In the genomic region with DNA sequence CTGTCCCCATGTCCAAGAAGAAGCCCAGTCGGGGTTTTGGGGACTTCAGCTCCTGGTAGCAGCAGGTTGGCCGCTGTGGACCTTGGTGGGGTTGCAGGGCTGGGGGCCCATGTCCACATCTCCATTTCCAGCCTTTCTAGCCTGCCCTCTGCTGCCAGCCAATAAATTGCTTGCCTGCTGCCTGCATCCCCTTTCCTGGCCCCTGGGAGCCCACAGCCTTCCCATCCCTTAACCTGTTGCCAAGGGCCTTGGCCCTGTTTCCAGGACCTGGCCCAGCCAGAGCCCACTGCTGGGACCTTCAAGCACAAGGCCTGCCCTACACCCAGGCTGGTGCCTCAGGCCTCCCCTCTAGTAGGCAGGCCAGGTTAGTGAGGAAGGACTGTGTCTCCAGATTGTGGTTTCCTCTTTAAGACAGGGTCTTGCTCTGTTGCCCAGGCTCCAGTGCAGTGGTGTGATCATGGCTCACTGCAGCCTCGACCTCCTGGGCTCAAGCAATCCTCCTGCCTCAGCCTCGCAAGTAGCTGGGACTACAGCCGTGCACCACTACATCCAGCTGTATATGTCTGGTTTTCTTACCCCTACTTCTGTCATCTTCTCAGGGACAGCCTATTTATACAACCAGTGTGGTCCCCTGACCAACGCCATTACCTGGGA, we compare ENCODE assay signal across 20 cellular contexts. TPM values are rescaled to one million over a fixed set of nuclear protein-coding genes. Genes with fewer than 3 reads are reported as not detected.
DNase-seq lines count a peak whose midpoint lies in the region; ATAC-seq and TF ChIP-seq lines count a peak whose summit lies in the region.
"Had no signal": no experiment of that assay in that cellular context is flagged by ENCODE, and none has a peak within 500 bp of the region (broad histone marks: within the 10 kb centered on the region; RNA-seq: fewer than 3 reads in every experiment).

No MANE protein-coding gene starts in this region.

- H3K4me1 Mint-ChIP-seq in activated naive CD4-positive, alpha-beta T cell treated with anti-CD3 and anti-CD28 coated beads, Interleukin-2, amount 10 ng/mL, durations not matched to agents 7 days and 5 days = peaks cover 1% of the 10 kb centered on the region
- peaks cover 57% of the 10 kb centered on the region for H3K4me1 Mint-ChIP-seq in nephron progenitor cell

- CTCF ChIA-PET in activated naive CD4-positive, alpha-beta T cell treated with anti-CD3 and anti-CD28 coated beads, Interleukin-2, amount 10 ng/mL, durations not matched to agents 7 days and 5 days (lab: Charles Lee) = no interaction called here
- CTCF ChIA-PET in HEK293 (lab: Yijun Ruan, JAX) = interaction anchor here (0.7 kb wide), 1 partner anchor 79 kb away, joined by 3 read pairs; no protein-coding TSS in a partner anchor

- peaks cover 36% of the 10 kb centered on the region for H3K36me3 Mint-ChIP-seq in activated naive CD4-positive, alpha-beta T cell treated with anti-CD3 and anti-CD28 coated beads, Interleukin-2, amount 10 ng/mL, durations not matched to agents 7 days and 5 days
- H3K36me3 Mint-ChIP-seq in nephron progenitor cell (ENCODE audit: low read depth) = peaks cover 50% of the 10 kb centered on the region

- H3K4me3 ChIP-seq in HEK293 (ENCODE audit: low read depth, low read length) = no peak overlapping the region
- H3K4me3 ChIP-seq in coronary artery = no peak overlapping the region
- H3K4me3 ChIP-seq in breast epithelium = no peak overlapping the region

- peak overlapping the region; percentile 52 for H3K27ac Mint-ChIP-seq in activated naive CD4-positive, alpha-beta T cell treated with anti-CD3 and anti-CD28 coated beads, Interleukin-2, amount 10 ng/mL, durations not matched to agents 7 days and 5 days
- peak overlapping the region; percentile 98 for H3K27ac Mint-ChIP-seq in nephron progenitor cell
- H3K27ac Mint-ChIP-seq: HFFc6 had no signal

- peaks cover 0 to 66% of the 10 kb centered on the region in 2 experiments; a peak in 2 of 3 replicates for H3K36me3 ChIP-seq in HEK293 (ENCODE audit: control insufficient read depth in 2 of 2, insufficient read depth in 1 of 2, low read length in 2 of 2)
- H3K36me3 ChIP-seq in breast epithelium = no peaks in the 10 kb centered on the region

- TF ChIP-seq POLR2A in breast epithelium (IDR thresholded peaks at IDR 0.05) = no peak

- DNase-seq in activated naive CD4-positive, alpha-beta T cell treated with anti-CD3 and anti-CD28 coated beads, Interleukin-2, amount 10 ng/mL, durations not matched to agents 7 days and 5 days = peak; percentile 17
- no peak for DNase-seq in activated naive CD4-positive, alpha-beta T cell treated with anti-CD3 and anti-CD28 coated beads, Interleukin-2, amount 50 U/mL, for 16 hours
- DNase-seq in coronary artery (ENCODE audit: low spot score) = peak; percentile 56
- DNase-seq in nephron progenitor cell = no peak
- DNase-seq in C1 segment of cervical spinal cord (lab: John Stamatoyannopoulos, UW) = no peak
- DNase-seq in breast epithelium (ENCODE audit: low spot score in 2 of 2) = no peak
- DNase-seq: Caco-2, DMS153, EL, HFFc6, NCI-H1048, NCI-H1436 treated with DMSO at 0.1 percent for 48 hours, NCI-H2029 treated with DMSO at 0.1 percent for 48 hours, NCI-H2171 treated with DMSO at 0.1 percent for 48 hours, NCI-H446 treated with DMSO at 0.1 percent for 48 hours, NCI-H748 treated with DMSO at 0.1 percent for 48 hours, OCI-M1 had no signal

- H3K4me3 Mint-ChIP-seq in activated naive CD4-positive, alpha-beta T cell treated with anti-CD3 and anti-CD28 coated beads, Interleukin-2, amount 10 ng/mL, durations not matched to agents 7 days and 5 days = no peak overlapping the region
- H3K4me3 Mint-ChIP-seq in nephron progenitor cell = no peak overlapping the region
- H3K4me3 Mint-ChIP-seq: HFFc6 had no signal

- TF ChIP-seq CTCF in HEK293 (tag by site-specific recombination; IDR thresholded peaks at IDR 0.05) (no peak), coronary artery (IDR thresholded peaks at IDR 0.05) (no peak), nephron progenitor cell (IDR thresholded peaks at IDR 0.05) (no peak), breast epithelium (IDR thresholded peaks at IDR 0.05) (no peak)

- no peaks in the 10 kb centered on the region for H3K27me3 Mint-ChIP-seq in activated naive CD4-positive, alpha-beta T cell treated with anti-CD3 and anti-CD28 coated beads, Interleukin-2, amount 10 ng/mL, durations not matched to agents 7 days and 5 days
- no peaks in the 10 kb centered on the region for H3K27me3 Mint-ChIP-seq in nephron progenitor cell (ENCODE audit: low read depth, poor library complexity)

- no peaks in the 10 kb centered on the region for H3K9me3 Mint-ChIP-seq in activated naive CD4-positive, alpha-beta T cell treated with anti-CD3 and anti-CD28 coated beads, Interleukin-2, amount 10 ng/mL, durations not matched to agents 7 days and 5 days
- H3K9me3 Mint-ChIP-seq in nephron progenitor cell = no peaks in the 10 kb centered on the region
- H3K9me3 Mint-ChIP-seq: HFFc6 had no signal

- no peak for ATAC-seq in GM18873 (IDR thresholded peaks at IDR 0.05; ENCODE audit: low FRiP score, unreplicated experiment)
- ATAC-seq: HepG2 had no signal

- H3K4me1 ChIP-seq in HEK293 (ENCODE audit: control insufficient read depth, insufficient read depth, low read length) = no peaks in the 10 kb centered on the region
- no peaks in the 10 kb centered on the region for H3K4me1 ChIP-seq in breast epithelium

- no peak overlapping the region for H3K27ac ChIP-seq in HEK293 (ENCODE audit: extremely low read depth, low read depth, low read length)
- H3K27ac ChIP-seq in coronary artery = no peak overlapping the region
- no peak overlapping the region for H3K27ac ChIP-seq in breast epithelium

- intact Hi-C loops in breast epithelium (cut with DNase I; ENCODE audit: low total_unique reads) = no loop called here

- POLR2A ChIA-PET in HEK293 (lab: Yijun Ruan, JAX) = no interaction called here

- no peaks in the 10 kb centered on the region for H3K27me3 ChIP-seq in breast epithelium

- H3K9me3 ChIP-seq in HEK293 (ENCODE audit: control insufficient read depth, insufficient read depth, low read depth, low read length) = no peaks in the 10 kb centered on the region
- H3K9me3 ChIP-seq in breast epithelium = no peaks in the 10 kb centered on the region
- H3K9me3 ChIP-seq: Caco-2 had no signal

TF ChIP-seq in HEK293, 187 proteins besides CTCF, POLR2A, EP300 and RAD21:
- TF ChIP-seq ZNF354C (tag by site-specific recombination; IDR thresholded peaks at IDR 0.05; ENCODE audit: borderline replicate concordance, low read depth) = no peak
- TF ChIP-seq SCRT1 (tag by site-specific recombination; IDR thresholded peaks at IDR 0.05; ENCODE audit: borderline replicate concordance) = peak; percentile 55; the same call in 1 of the 2 replicates
- TF ChIP-seq SP2 (tag by site-specific recombination; IDR thresholded peaks at IDR 0.05) = no peak
- 0 out of 2 replicates have a peak, but pooled peaks have one; percentile 37 for TF ChIP-seq ZNF223 (tag by site-specific recombination; IDR thresholded peaks at IDR 0.05)
- TF ChIP-seq BCL11A (tag by site-specific recombination; IDR thresholded peaks at IDR 0.05; ENCODE audit: low read depth) = no peak
- TF ChIP-seq ZNF2 (tag by site-specific recombination; IDR thresholded peaks at IDR 0.05) = no peak
- TF ChIP-seq SP7 (tag by site-specific recombination; IDR thresholded peaks at IDR 0.05) = no peak
- peak; percentile 73; the same call in 1 of the 2 replicates for TF ChIP-seq SCRT2 (tag by site-specific recombination; IDR thresholded peaks at IDR 0.05)
- TF ChIP-seq, protein P1, sequence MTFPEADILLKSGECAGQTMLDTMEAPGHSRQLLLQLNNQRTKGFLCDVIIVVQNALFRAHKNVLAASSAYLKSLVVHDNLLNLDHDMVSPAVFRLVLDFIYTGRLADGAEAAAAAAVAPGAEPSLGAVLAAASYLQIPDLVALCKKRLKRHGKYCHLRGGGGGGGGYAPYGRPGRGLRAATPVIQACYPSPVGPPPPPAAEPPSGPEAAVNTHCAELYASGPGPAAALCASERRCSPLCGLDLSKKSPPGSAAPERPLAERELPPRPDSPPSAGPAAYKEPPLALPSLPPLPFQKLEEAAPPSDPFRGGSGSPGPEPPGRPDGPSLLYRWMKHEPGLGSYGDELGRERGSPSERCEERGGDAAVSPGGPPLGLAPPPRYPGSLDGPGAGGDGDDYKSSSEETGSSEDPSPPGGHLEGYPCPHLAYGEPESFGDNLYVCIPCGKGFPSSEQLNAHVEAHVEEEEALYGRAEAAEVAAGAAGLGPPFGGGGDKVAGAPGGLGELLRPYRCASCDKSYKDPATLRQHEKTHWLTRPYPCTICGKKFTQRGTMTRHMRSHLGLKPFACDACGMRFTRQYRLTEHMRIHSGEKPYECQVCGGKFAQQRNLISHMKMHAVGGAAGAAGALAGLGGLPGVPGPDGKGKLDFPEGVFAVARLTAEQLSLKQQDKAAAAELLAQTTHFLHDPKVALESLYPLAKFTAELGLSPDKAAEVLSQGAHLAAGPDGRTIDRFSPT (tag by site-specific recombination; IDR thresholded peaks at IDR 0.05) = no peak
- TF ChIP-seq ZNF121 (tag by site-specific recombination; IDR thresholded peaks at IDR 0.05) = peak; percentile 87; the same call in 1 of the 2 replicates

RNA-seq across cellular contexts. Expression of a gene that starts 29.7 kb away (rescaled TPM):
- 10 to 100 TPM; 23.5 to 45.6 (median 39.4) TPM for total RNA-seq in breast epithelium

RNA-seq across cellular contexts. Expression of a gene that starts 40.0 kb away (rescaled TPM):
- 1 to 10 TPM; 7.8 to 8.5 (median 7.9) TPM for total RNA-seq in breast epithelium

RNA-seq across cellular contexts. Expression of a gene that starts 53.5 kb away (rescaled TPM):
- 10 to 100 TPM; 23.1 to 50.1 (median 26.6) TPM for total RNA-seq in breast epithelium

Comparison
In these comparisons a context has a peak if more than half of its experiments do, and no peak if none do; other contexts are left out.
1. DNase-seq: peak in activated naive CD4-positive, alpha-beta T cell treated with anti-CD3 and anti-CD28 coated beads, Interleukin-2, amount 10 ng/mL, durations not matched to agents 7 days and 5 days (single experiment) and coronary artery (single experiment); none in activated naive CD4-positive, alpha-beta T cell treated with anti-CD3 and anti-CD28 coated beads, Interleukin-2, amount 50 U/mL, for 16 hours (single experiment), nephron progenitor cell (single experiment), C1 segment of cervical spinal cord (0 of 14) and breast epithelium (0 of 2).